Comparison of ENCODE assay signal across 9 cellular contexts in the genomic region with DNA sequence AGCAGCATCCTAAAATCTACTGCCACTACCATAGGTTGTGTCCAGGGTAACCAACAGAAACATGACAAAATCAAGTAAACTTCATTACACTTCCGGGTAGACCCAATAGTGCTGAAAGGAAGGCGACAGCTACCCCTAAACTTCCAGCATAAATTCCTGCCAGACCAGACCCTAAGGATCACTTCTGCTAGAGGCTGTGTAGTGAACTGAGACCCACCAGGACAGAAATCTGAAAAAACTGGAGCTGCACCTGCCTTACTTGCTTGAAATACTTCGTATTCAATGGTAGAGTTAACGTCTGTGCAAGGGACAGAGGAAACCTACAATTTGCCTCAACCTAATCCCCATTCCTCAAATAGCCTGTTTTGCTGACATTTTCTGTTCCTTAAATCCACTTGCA. TPM values are rescaled to one million over a fixed set of nuclear protein-coding genes. Genes with fewer than 3 reads are reported as not detected.
DNase-seq lines count a peak whose midpoint lies in the region; ATAC-seq, FAIRE-seq and TF ChIP-seq lines count a peak whose summit lies in the region.
"Had no signal": no experiment of that assay in that cellular context is flagged by ENCODE, and none has a peak within 500 bp of the region (broad histone marks: within the 10 kb centered on the region; RNA-seq: fewer than 3 reads in every experiment).

No MANE protein-coding gene starts in this region.

- peak overlapping the region; percentile 75 for H3K4me3 ChIP-seq in GM08714 (ENCODE audit: low read length)
- peak overlapping the region; percentile 75 for H3K4me3 ChIP-seq in MG63

- peaks cover 67% of the 10 kb centered on the region for H3K36me3 ChIP-seq in MG63

- peak overlapping the region; percentile 88 for H3K4me3 Mint-ChIP-seq in osteocyte (ENCODE audit: unreplicated experiment)

- no peaks in the 10 kb centered on the region for H3K9me3 ChIP-seq in MG63

- peaks cover 7% of the 10 kb centered on the region for H3K36me3 Mint-ChIP-seq in osteocyte (ENCODE audit: unreplicated experiment)

- no peaks in the 10 kb centered on the region for H3K27me3 ChIP-seq in MG63

- no peak for FAIRE-seq in D721Med (lab: Jason Lieb, UNC)

- no peak for DNase-seq in MG63
- peak; percentile 52 for DNase-seq in cerebellar cortex (ENCODE audit: low spot score)
- no peak for DNase-seq in osteocyte (ENCODE audit: extremely low spot score, unreplicated experiment)
- DNase-seq in NCI-H226 = no peak
- no peak for DNase-seq in D721Med (ENCODE audit: insufficient read length, low spot score)
- DNase-seq in AG20443 (ENCODE audit: low spot score) = no peak
- DNase-seq: cortex of kidney had no signal

- H3K9me3 Mint-ChIP-seq in osteocyte (ENCODE audit: unreplicated experiment) = no peaks in the 10 kb centered on the region

- peaks cover 60% of the 10 kb centered on the region for H3K4me1 Mint-ChIP-seq in osteocyte (ENCODE audit: unreplicated experiment)

- no peak for ATAC-seq in GM21723 (IDR thresholded peaks at IDR 0.05; ENCODE audit: unreplicated experiment)

- TF ChIP-seq CTCF in osteocyte (IDR thresholded peaks at IDR 0.05) = no peak
- no peak for TF ChIP-seq CTCF in D721Med (IDR thresholded peaks at IDR 0.05; ENCODE audit: insufficient read depth, missing control alignments)

- peak overlapping the region; percentile 98 for H3K27ac Mint-ChIP-seq in osteocyte (ENCODE audit: unreplicated experiment)

- H3K27me3 Mint-ChIP-seq in osteocyte (ENCODE audit: unreplicated experiment) = no peaks in the 10 kb centered on the region

RNA-seq across cellular contexts. Expression of gene SECISBP2, which starts 1.0 kb away (rescaled TPM):
- 7.4 and 9.7 TPM in 2 replicates for total RNA-seq in MG63 (2014; rRNA removed; shearing (Covaris generic); ENCODE audit: low replicate concordance)
- 30.6 and 31.5 TPM in 2 replicates for total RNA-seq in osteocyte

RNA-seq across cellular contexts. Expression of gene CKS2, which starts 6.3 kb away (rescaled TPM):
- total RNA-seq in MG63 (2014; rRNA removed; shearing (Covaris generic); ENCODE audit: low replicate concordance) = 326 and 335 TPM in 2 replicates
- total RNA-seq in osteocyte = 23.7 and 29.2 TPM in 2 replicates

Comparison
In these comparisons a context has a peak if more than half of its experiments do, and no peak if none do; other contexts are left out.
1. RNA of gene CKS2, which starts 6.3 kb away (total RNA-seq): 326 to 335 TPM in MG63; 23.7 to 29.2 TPM in osteocyte; every median in the first group is over 10 times any median in the second.